In the genomic region with DNA sequence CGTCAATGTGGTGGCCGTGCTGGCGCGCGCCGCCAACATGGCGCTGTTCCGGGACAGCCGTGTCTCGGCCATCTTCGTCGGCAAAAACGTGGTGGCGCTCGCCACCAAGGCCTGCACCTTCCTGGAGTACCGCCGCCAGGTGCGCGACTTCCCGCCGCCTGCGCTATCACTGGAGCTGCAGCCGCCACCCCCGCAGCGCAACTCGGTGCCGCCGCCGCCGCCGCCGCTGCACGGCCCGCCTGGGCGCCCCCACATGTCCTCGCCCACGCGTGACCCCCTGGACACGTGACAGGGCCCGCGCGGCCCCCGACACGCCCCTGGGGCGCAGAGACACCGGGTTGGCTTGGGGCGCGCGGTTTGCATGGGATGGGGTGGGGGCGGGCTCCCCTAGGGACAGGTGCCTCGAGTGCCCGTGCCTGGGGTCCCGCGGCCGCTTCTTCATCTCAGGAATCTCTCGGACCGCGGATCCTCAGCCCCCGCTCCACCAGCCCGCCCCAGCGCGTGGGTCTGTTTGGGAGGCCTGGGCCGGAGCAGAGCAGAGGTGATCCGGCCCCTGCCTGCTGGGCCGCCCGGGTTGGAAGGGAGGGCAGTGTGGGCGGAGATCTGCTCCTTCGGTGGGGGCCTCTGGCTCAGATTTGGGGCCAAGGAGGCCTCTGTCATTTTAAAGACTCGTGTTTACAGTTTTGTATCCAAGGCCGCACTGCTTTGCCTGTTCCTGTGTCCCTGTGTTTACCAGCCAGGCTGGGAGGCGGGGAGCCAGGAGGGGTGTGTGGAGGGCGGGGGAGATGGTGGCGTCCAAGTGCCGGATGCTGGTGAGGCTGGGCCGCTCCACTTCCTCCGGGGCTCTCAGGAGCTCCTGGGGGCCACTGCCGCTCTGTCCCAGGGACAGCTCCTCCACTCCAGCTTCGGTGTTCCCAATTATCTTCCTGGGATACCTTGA, we compare ENCODE assay signal across 10 cellular contexts. TPM values are rescaled to one million over a fixed set of nuclear protein-coding genes. Genes with fewer than 3 reads are reported as not detected.
A peak's percentile ranks its signal among the peaks of the same experiment; 100 is the strongest.
DNase-seq lines count a peak whose midpoint lies in the region; ATAC-seq and TF ChIP-seq lines count a peak whose summit lies in the region.
"Had no signal": no experiment of that assay in that cellular context is flagged by ENCODE, and none has a peak within 500 bp of the region (broad histone marks: within the 10 kb centered on the region; RNA-seq: fewer than 3 reads in every experiment).

No MANE protein-coding gene starts in this region.

- H3K4me3 Mint-ChIP-seq in activated T-cell treated with anti-CD3 and anti-CD28 coated beads, Interleukin-2, amount 50 U/mL, for 4 hours: peak overlapping the region; percentile 81

- H3K36me3 ChIP-seq in OCI-LY1 (ENCODE audit: insufficient read depth, low read length): no peaks in the 10 kb centered on the region

- no peaks in the 10 kb centered on the region for H3K36me3 Mint-ChIP-seq in activated T-cell treated with anti-CD3 and anti-CD28 coated beads, Interleukin-2, amount 50 U/mL, for 4 hours (ENCODE audit: insufficient read depth)

- peaks cover 1% of the 10 kb centered on the region; the same call in 1 of the 2 replicates for H3F3A ChIP-seq in OCI-LY1 (ENCODE audit: insufficient read depth, low read length)

- no peaks in the 10 kb centered on the region for H4K20me1 ChIP-seq in OCI-LY1 (ENCODE audit: insufficient read depth, low read length)

- no peaks in the 10 kb centered on the region for H3K9me2 ChIP-seq in OCI-LY1 (ENCODE audit: low read depth, low read length)
- H3K9me2 ChIP-seq: SK-N-SH had no signal

- peaks cover 32% of the 10 kb centered on the region for H3K4me1 ChIP-seq in OCI-LY1 (ENCODE audit: insufficient read depth, low read length, severe bottlenecking)

- no peaks in the 10 kb centered on the region for H3K9me3 ChIP-seq in OCI-LY1 (ENCODE audit: low read length)
- H3K9me3 ChIP-seq: SK-N-SH had no signal

- no peaks in the 10 kb centered on the region for H3K79me2 ChIP-seq in OCI-LY1 (ENCODE audit: insufficient read depth, low read length)

- H3K9me3 Mint-ChIP-seq in activated T-cell treated with anti-CD3 and anti-CD28 coated beads, Interleukin-2, amount 50 U/mL, for 4 hours: no peaks in the 10 kb centered on the region

- intact Hi-C loops in left colon (cut with DNase I, micrococcal nuclease): no loop called here

- H2AFZ ChIP-seq in OCI-LY1 (ENCODE audit: low read length): no peak overlapping the region

- peaks cover 14% of the 10 kb centered on the region for H3K27me3 ChIP-seq in OCI-LY1 (ENCODE audit: insufficient read depth, low read length)

- H3K9ac ChIP-seq in OCI-LY1 (ENCODE audit: low read length): peak overlapping the region; percentile 8; the same call in 1 of the 2 replicates
- H3K9ac ChIP-seq: SK-N-SH had no signal

- H3K4me2 ChIP-seq in OCI-LY1 (ENCODE audit: low read length): peak overlapping the region; percentile 95
- H3K4me2 ChIP-seq: SK-N-SH had no signal

- ATAC-seq in activated T-cell treated with anti-CD3 and anti-CD28 coated beads, Interleukin-2, amount 50 U/mL, for 4 hours: peak; percentile 15 to 30
- ATAC-seq in left colon (peak; percentile 28), HG03460 (IDR thresholded peaks at IDR 0.05; ENCODE audit: unreplicated experiment) (no peak), GM19395 (IDR thresholded peaks at IDR 0.05; ENCODE audit: unreplicated experiment) (no peak)
- ATAC-seq in stimulated activated naive CD8-positive, alpha-beta T cell treated with anti-CD3 and anti-CD28 coated beads, Interleukin-15, Interleukin-2, amounts not matched to agents 100 U/mL and 50 U/mL, for 24 hours: peak; percentile 12

- peaks cover 3% of the 10 kb centered on the region for H3K27me3 Mint-ChIP-seq in activated T-cell treated with anti-CD3 and anti-CD28 coated beads, Interleukin-2, amount 50 U/mL, for 4 hours (ENCODE audit: low read depth)

- H3K4me3 ChIP-seq in OCI-LY1 (ENCODE audit: low read depth, low read length, poor library complexity, severe bottlenecking): peak overlapping the region; percentile 68

- H3K27ac ChIP-seq in OCI-LY1 (ENCODE audit: low read depth, low read length, poor library complexity, severe bottlenecking): no peak overlapping the region

- peak; percentile 22; the same call in 1 of the 2 replicates for TF ChIP-seq CTCF in OCI-LY1 (IDR thresholded peaks at IDR 0.05; ENCODE audit: low read length)

- peak; percentile 32 for DNase-seq in activated T-cell treated with anti-CD3 and anti-CD28 coated beads, Interleukin-2, amount 50 U/mL, for 4 hours
- DNase-seq in left colon: peak in 1 of 2 donors; percentile 46
- DNase-seq in stimulated activated naive CD8-positive, alpha-beta T cell treated with anti-CD3 and anti-CD28 coated beads, Interleukin-15, Interleukin-2, amounts not matched to agents 100 U/mL and 50 U/mL, for 24 hours: peak; percentile 59
- no peak for DNase-seq in NCI-H510A (lab: John Stamatoyannopoulos, UW)
- DNase-seq: GDM1, NCI-H2029 treated with DMSO at 0.1 percent for 48 hours, SK-N-SH had no signal

- peaks cover 22% of the 10 kb centered on the region for H3K4me1 Mint-ChIP-seq in activated T-cell treated with anti-CD3 and anti-CD28 coated beads, Interleukin-2, amount 50 U/mL, for 4 hours (ENCODE audit: low read depth)

RNA-seq across cellular contexts. Expression of gene TMEM121, which starts 3.4 kb away (rescaled TPM):
- 10 to 100 TPM; 14.4 to 24.6 (median 19.5) TPM for total RNA-seq in activated T-cell treated with anti-CD3 and anti-CD28 coated beads, Interleukin-2, amount 50 U/mL, for 4 hours
- total RNA-seq in left colon: under 1 TPM; 0.37 to 0.95 TPM

RNA-seq across cellular contexts. Expression of gene TEDC1, which starts 38.7 kb away (rescaled TPM):
- 10 to 100 TPM; 53.7 to 58.7 (median 57.8) TPM for total RNA-seq in activated T-cell treated with anti-CD3 and anti-CD28 coated beads, Interleukin-2, amount 50 U/mL, for 4 hours
- total RNA-seq in left colon: 10 to 100 TPM; 15.7 to 25.8 TPM

RNA-seq across cellular contexts. Expression of gene CRIP1, which starts 43.1 kb away (rescaled TPM):
- total RNA-seq in activated T-cell treated with anti-CD3 and anti-CD28 coated beads, Interleukin-2, amount 50 U/mL, for 4 hours: 10 to 100 TPM; 24.9 to 43.9 (median 33.5) TPM
- 100 to 1,000 TPM in 1 of 2 donors, 10 to 100 TPM in 1; 86.8 to 222 TPM for total RNA-seq in left colon

RNA-seq across cellular contexts. Expression of gene CRIP2, which starts 55.2 kb away (rescaled TPM):
- total RNA-seq in activated T-cell treated with anti-CD3 and anti-CD28 coated beads, Interleukin-2, amount 50 U/mL, for 4 hours: 1 to 10 TPM in 1 of 3 donors, under 1 TPM in 2; 0.90 to 1.4 (median 0.91) TPM
- total RNA-seq in left colon: 10 to 100 TPM; 13.0 to 19.2 TPM

Comparison
In these comparisons a context has a peak if more than half of its experiments do, and no peak if none do; other contexts are left out.
1. ATAC-seq: peak in activated T-cell treated with anti-CD3 and anti-CD28 coated beads, Interleukin-2, amount 50 U/mL, for 4 hours (2 of 2), left colon (single experiment) and stimulated activated naive CD8-positive, alpha-beta T cell treated with anti-CD3 and anti-CD28 coated beads, Interleukin-15, Interleukin-2, amounts not matched to agents 100 U/mL and 50 U/mL, for 24 hours (single experiment); none in HG03460 (single experiment) and GM19395 (single experiment).
2. RNA of gene TMEM121, which starts 3.4 kb away (total RNA-seq): 14.4 to 24.6 TPM in activated T-cell treated with anti-CD3 and anti-CD28 coated beads, Interleukin-2, amount 50 U/mL, for 4 hours; 0.37 to 0.95 TPM in left colon; every median in the first group is over 4 times any median in the second.